In genomic region chr1:155193275-155193990, GRCh38 we compare ENCODE assay signal across 8 cellular contexts. TPM values are rescaled to one million over a fixed set of nuclear protein-coding genes. Genes with fewer than 3 reads are reported as not detected.
DNase-seq lines count a peak whose midpoint lies in the region; ATAC-seq, FAIRE-seq and TF ChIP-seq lines count a peak whose summit lies in the region.

No MANE protein-coding gene starts in this region.

- H3K9me3 ChIP-seq in astrocyte (ENCODE audit: insufficient read depth, low read depth, low read length), result no peaks in the 10 kb centered on the region

- peaks cover 14% of the 10 kb centered on the region for H4K20me1 ChIP-seq in astrocyte (ENCODE audit: insufficient read depth, low read length)

- peak overlapping the region; percentile 98 for H3K27ac Mint-ChIP-seq in T-helper 2 cell treated with Interferon-gamma antibody and Interleukin-4, amounts not matched to agents 5 μg/mL and 100 μg/mL, for 36 hours
- H3K27ac Mint-ChIP-seq in astrocyte (ENCODE audit: unreplicated experiment), result peak overlapping the region; percentile 100

- H3K4me3 ChIP-seq in astrocyte (ENCODE audit: insufficient read depth, low read depth, low read length), result peak overlapping the region; percentile 68

- peak; percentile 96 for TF ChIP-seq CTCF in GM10266 (IDR thresholded peaks at IDR 0.05; ENCODE audit: control insufficient read depth, insufficient read depth, low read depth, missing control alignments)
- peak; percentile 89 for TF ChIP-seq CTCF in astrocyte (IDR thresholded peaks at IDR 0.05; ENCODE audit: insufficient read depth, low read depth, low read length)

- peak overlapping the region; percentile 80 for H3K27ac ChIP-seq in astrocyte (ENCODE audit: low read depth, low read length)

- peaks cover 6% of the 10 kb centered on the region for H3K36me3 Mint-ChIP-seq in T-helper 2 cell treated with Interferon-gamma antibody and Interleukin-4, amounts not matched to agents 5 μg/mL and 100 μg/mL, for 36 hours (ENCODE audit: low read depth)
- H3K36me3 Mint-ChIP-seq in astrocyte (ENCODE audit: low read depth, unreplicated experiment), result peaks cover 13% of the 10 kb centered on the region

- H3K4me1 Mint-ChIP-seq in T-helper 2 cell treated with Interferon-gamma antibody and Interleukin-4, amounts not matched to agents 5 μg/mL and 100 μg/mL, for 36 hours (ENCODE audit: low read depth), result peaks cover 31% of the 10 kb centered on the region
- peaks cover 20% of the 10 kb centered on the region for H3K4me1 Mint-ChIP-seq in astrocyte (ENCODE audit: low read depth, unreplicated experiment)

- H3K27me3 Mint-ChIP-seq in T-helper 2 cell treated with Interferon-gamma antibody and Interleukin-4, amounts not matched to agents 5 μg/mL and 100 μg/mL, for 36 hours (ENCODE audit: low read depth), result no peaks in the 10 kb centered on the region
- no peaks in the 10 kb centered on the region for H3K27me3 Mint-ChIP-seq in astrocyte (ENCODE audit: low read depth, unreplicated experiment)

- no peaks in the 10 kb centered on the region for H3K9me3 Mint-ChIP-seq in T-helper 2 cell treated with Interferon-gamma antibody and Interleukin-4, amounts not matched to agents 5 μg/mL and 100 μg/mL, for 36 hours
- peaks cover 2% of the 10 kb centered on the region for H3K9me3 Mint-ChIP-seq in astrocyte (ENCODE audit: unreplicated experiment)

- peaks cover 30% of the 10 kb centered on the region for H3K4me1 ChIP-seq in astrocyte (ENCODE audit: insufficient read depth, low read length)

- peak overlapping the region; percentile 95 for H3K4me3 Mint-ChIP-seq in T-helper 2 cell treated with Interferon-gamma antibody and Interleukin-4, amounts not matched to agents 5 μg/mL and 100 μg/mL, for 36 hours
- peak overlapping the region; percentile 88 for H3K4me3 Mint-ChIP-seq in astrocyte (ENCODE audit: unreplicated experiment)

- H3K27me3 ChIP-seq in astrocyte (ENCODE audit: insufficient read depth, low read length), result no peaks in the 10 kb centered on the region

- peak overlapping the region; percentile 85 for H3K9ac ChIP-seq in astrocyte (ENCODE audit: low read length)

- FAIRE-seq in astrocyte (lab: Jason Lieb, UNC), result no peak

- DNase-seq in GM10266 (ENCODE audit: extremely low spot score) (peak; percentile 91), NCI-H1694 (lab: John Stamatoyannopoulos, UW) (peak; percentile 79), astrocyte (ENCODE audit: low read depth) (peak; percentile 82), hepatic stellate cell (ENCODE audit: low spot score) (peak; percentile 95), retina (peak; percentile 98)
- DNase-seq in T-helper 2 cell treated with Interferon-gamma antibody and Interleukin-4, amounts not matched to agents 5 μg/mL and 100 μg/mL, for 36 hours (ENCODE audit: low spot score), result peak; percentile 83

- ATAC-seq in HG02642 (IDR thresholded peaks at IDR 0.05; ENCODE audit: poor library complexity, unreplicated experiment) (peak; percentile 62), HG02623 (IDR thresholded peaks at IDR 0.05; ENCODE audit: unreplicated experiment) (no peak)

- peaks cover 18% of the 10 kb centered on the region for H3K79me2 ChIP-seq in astrocyte (ENCODE audit: insufficient read depth, low read length)

- H2AFZ ChIP-seq in astrocyte (ENCODE audit: low read depth, low read length), result peak overlapping the region; percentile 79

- peak overlapping the region; percentile 94 for H3K4me2 ChIP-seq in astrocyte (ENCODE audit: low read length)

- H3K36me3 ChIP-seq in astrocyte (ENCODE audit: insufficient read depth, low read length), result peaks cover 5% of the 10 kb centered on the region

RNA-seq across cellular contexts. Expression of gene THBS3, which starts 14.3 kb away (rescaled TPM):
- 153 and 162 TPM in 2 replicates for total RNA-seq in astrocyte

RNA-seq across cellular contexts. Expression of gene MTX1, which starts 15.1 kb away (rescaled TPM):
- 39.8 and 41.8 TPM in 2 replicates for total RNA-seq in astrocyte

RNA-seq across cellular contexts. Expression of gene TRIM46, which starts 19.8 kb away (rescaled TPM):
- 13.2 and 13.6 TPM in 2 replicates for total RNA-seq in astrocyte

RNA-seq across cellular contexts. Expression of gene KRTCAP2, which starts 20.3 kb away (rescaled TPM):
- 161 TPM in 2 replicates for total RNA-seq in astrocyte

RNA-seq across cellular contexts. Expression of gene DPM3, which starts 53.1 kb away (rescaled TPM):
- 31.0 and 36.2 TPM in 2 replicates for total RNA-seq in astrocyte
